ENCODE assay signal across 2 cellular contexts in genomic region chr4:48832571-48832970, GRCh38.
TF ChIP-seq lines count a peak whose summit lies in the region.

No MANE protein-coding gene starts in this region.

TF ChIP-seq in A549, 52 proteins besides CTCF, POLR2A, EP300 and RAD21 (continued from another document):
- TF ChIP-seq USF2 (IDR thresholded peaks at IDR 0.05), result no peak
- no peak for TF ChIP-seq PHF8 (IDR thresholded peaks at IDR 0.05; ENCODE audit: borderline replicate concordance, low read depth)
- TF ChIP-seq GATA3 (IDR thresholded peaks at IDR 0.05; ENCODE audit: borderline replicate concordance), result no peak
- no peak for TF ChIP-seq HES2 (IDR thresholded peaks at IDR 0.05)
- TF ChIP-seq JUN (IDR thresholded peaks at IDR 0.05), result no peak
TF ChIP-seq in A549: peak in this region for 0.

TF ChIP-seq in GM23338, 12 proteins besides CTCF, POLR2A, EP300 and RAD21 (continued from another document):
- TF ChIP-seq ETS1 (IDR thresholded peaks at IDR 0.05) (no peak), NANOG (IDR thresholded peaks at IDR 0.05; ENCODE audit: borderline replicate concordance) (no peak), ZNF462 (CRISPR knock-in tag; IDR thresholded peaks at IDR 0.05) (no peak), REST (IDR thresholded peaks at IDR 0.05; ENCODE audit: unreplicated experiment) (no peak), POLR2AphosphoS5 (IDR thresholded peaks at IDR 0.05; ENCODE audit: low read depth) (no peak)
